6 cellular contexts compared by ENCODE assay signal in the genomic region with DNA sequence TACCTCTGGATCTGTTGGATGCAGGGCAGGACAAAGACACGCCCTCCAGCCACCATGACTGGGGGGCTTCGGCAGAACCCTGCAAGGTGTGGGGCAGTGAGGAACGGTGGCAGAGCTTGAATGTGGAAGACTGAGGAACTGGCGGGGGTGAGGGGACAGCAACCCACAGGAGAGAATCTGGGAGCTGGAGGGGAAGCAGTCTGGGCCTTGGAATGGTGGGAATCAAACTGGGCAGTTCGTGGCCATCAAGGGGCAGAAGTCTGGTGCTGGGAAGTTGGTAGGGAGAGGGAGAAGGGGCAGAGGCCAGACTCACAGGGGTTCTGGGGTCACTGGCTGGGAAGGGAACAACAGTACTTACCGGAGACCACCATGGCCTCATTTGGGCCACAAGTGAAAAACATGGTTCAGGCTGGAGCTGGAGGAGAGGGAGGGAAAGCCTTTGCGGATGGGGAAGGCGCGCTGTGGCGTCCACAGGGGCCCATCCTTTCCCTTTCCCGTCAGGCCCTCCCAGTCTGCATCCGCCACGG. TPM values are rescaled to one million over a fixed set of nuclear protein-coding genes. Genes with fewer than 3 reads are reported as not detected.
DNase-seq lines count a peak whose midpoint lies in the region; ATAC-seq and TF ChIP-seq lines count a peak whose summit lies in the region.

No MANE protein-coding gene starts in this region.

- H3K9me3 ChIP-seq in SK-N-SH: no peaks in the 10 kb centered on the region
- H3K9me3 ChIP-seq in iPS-15b (ENCODE audit: control insufficient read depth, insufficient read depth, low read length): no peaks in the 10 kb centered on the region

- no peaks in the 10 kb centered on the region for H4K20me1 ChIP-seq in SK-N-SH (ENCODE audit: insufficient read depth)

- intact Hi-C loops in CD14-positive monocyte (cut with micrococcal nuclease): loop anchor here (2.0 to 10.0 kb wide), 7 partner anchors 35 to 343 kb away; a partner anchor contains a TSS

- peaks cover 17% of the 10 kb centered on the region for H3F3A ChIP-seq in SK-N-SH (replicated peaks; ENCODE audit: insufficient read depth)

- H2AFZ ChIP-seq in SK-N-SH (ENCODE audit: low read depth): no peak overlapping the region

- peaks cover 36 to 38% of the 10 kb centered on the region in 2 donors for H3K36me3 Mint-ChIP-seq in CD14-positive monocyte

- no peak for TF ChIP-seq RAD21 in SK-N-SH (IDR thresholded peaks at IDR 0.05; ENCODE audit: low read length)

- H3K4me1 Mint-ChIP-seq in CD14-positive monocyte: peaks cover 52% of the 10 kb centered on the region

- H3K9ac ChIP-seq in SK-N-SH (peak overlapping the region; percentile 87), iPS-15b (ENCODE audit: low read depth, low read length) (peak overlapping the region; percentile 83)

- H3K4me1 ChIP-seq in SK-N-SH (ENCODE audit: control insufficient read depth in 1 of 2, insufficient read depth in 2 of 2, low read depth in 1 of 2, low read length in 1 of 2) (peaks cover 21 to 26% of the 10 kb centered on the region in 2 experiments), iPS-15b (ENCODE audit: control insufficient read depth, insufficient read depth, low read length) (no peaks in the 10 kb centered on the region)

- peak overlapping the region; percentile 85 for H3K4me2 ChIP-seq in SK-N-SH

- H3K27me3 Mint-ChIP-seq in CD14-positive monocyte (ENCODE audit: low read depth in 3 of 3): peaks cover 3 to 5% (median 5%) of the 10 kb centered on the region in 3 donors

- no peak for ATAC-seq in HG02870 (IDR thresholded peaks at IDR 0.05; ENCODE audit: unreplicated experiment)

- peaks cover 67% of the 10 kb centered on the region for H3K79me2 ChIP-seq in SK-N-SH (ENCODE audit: insufficient read depth)

- CTCF ChIA-PET in SK-N-SH (lab: Yijun Ruan, JAX): interaction anchor here (0.9 to 42.4 kb wide), 8 partner anchors 11 to 338 kb away, joined by 3 to 838 read pairs (median 3); a partner anchor contains a TSS

- peaks cover 28 to 38% of the 10 kb centered on the region in 2 experiments for H3K36me3 ChIP-seq in SK-N-SH (replicated peaks in 1 of 2; ENCODE audit: control insufficient read depth in 1 of 2, insufficient read depth in 2 of 2, low read length in 1 of 2)
- peaks cover 19% of the 10 kb centered on the region for H3K36me3 ChIP-seq in iPS-15b (ENCODE audit: control insufficient read depth, insufficient read depth, low read length)

- DNase-seq in CD14-positive monocyte (ENCODE audit: low spot score): no peak
- DNase-seq in SK-N-SH: no peak
- no peak for DNase-seq in kidney tubule cell (ENCODE audit: low spot score)
- no peak for DNase-seq in AML-193 (lab: John Stamatoyannopoulos, UW)

- H3K9me3 Mint-ChIP-seq in CD14-positive monocyte: peaks cover 0 to 3% (median 0%) of the 10 kb centered on the region in 7 donors

- H3K4me3 Mint-ChIP-seq in CD14-positive monocyte: peak overlapping the region; percentile 92 to 99

- POLR2A ChIA-PET in SK-N-SH (lab: Yijun Ruan, JAX): interaction anchor here (0.7 kb wide), 1 partner anchor 21 kb away, joined by 3 read pairs; no protein-coding TSS in a partner anchor

- peak overlapping the region; percentile 84 to 95 for H3K27ac ChIP-seq in SK-N-SH (ENCODE audit: low read depth in 2 of 2, low read length in 1 of 2)

- H3K9me2 ChIP-seq in SK-N-SH: no peaks in the 10 kb centered on the region

- H3K4me3 ChIP-seq in SK-N-SH (ENCODE audit: low read depth in 2 of 2, low read length in 1 of 2) (peak overlapping the region; percentile 75 to 76), iPS-15b (ENCODE audit: low read depth, low read length) (peak overlapping the region; percentile 94)

- TF ChIP-seq CTCF in CD14-positive monocyte (IDR thresholded peaks at IDR 0.05) (no peak), SK-N-SH (IDR thresholded peaks at IDR 0.05) (no peak)

- WGBS in SK-N-SH (ENCODE audit: low lambda C conversion rate): 2% methylated on average over 13 of the region's 13 CpGs

- H3K27ac Mint-ChIP-seq in CD14-positive monocyte: peak overlapping the region; percentile 51 to 99 (median 79)

- H3K27me3 ChIP-seq in SK-N-SH (ENCODE audit: insufficient read depth) (no peaks in the 10 kb centered on the region), iPS-15b (ENCODE audit: control insufficient read depth, insufficient read depth, low read length) (peaks cover 7% of the 10 kb centered on the region)

- TF ChIP-seq EP300 in SK-N-SH (IDR thresholded peaks at IDR 0.05; ENCODE audit: borderline replicate concordance in 1 of 2, low read depth in 1 of 2, low read length in 1 of 2): no peak

TF ChIP-seq in SK-N-SH, 30 proteins besides CTCF, POLR2A, EP300 and RAD21:
- no peak; the same call in 1 of the 2 replicates for TF ChIP-seq TAF1 (IDR thresholded peaks at IDR 0.05; ENCODE audit: borderline replicate concordance, low read depth, low read length)
- TF ChIP-seq SMC3 (IDR thresholded peaks at IDR 0.05; ENCODE audit: low read depth, low read length): no peak
- TF ChIP-seq TEAD4 (IDR thresholded peaks at IDR 0.05; ENCODE audit: borderline replicate concordance, insufficient read depth): no peak

RNA-seq across cellular contexts. Expression of a gene that starts 0.6 kb away (rescaled TPM):
- polyA plus RNA-seq in CD14-positive monocyte (100 to 1,000 TPM; 124 to 153 TPM), SK-N-SH (2012; rRNA removed) (457 and 462 TPM in 2 replicates)
- 377 and 388 TPM in 2 replicates for polyA plus RNA-seq in SK-N-SH (2012; cell fraction: cytosol; rRNA removed)
- 492 and 506 TPM in 2 replicates for polyA plus RNA-seq in SK-N-SH (2012; cell fraction: nucleus; rRNA removed)

RNA-seq across cellular contexts. Expression of a gene that starts 2.5 kb away (rescaled TPM):
- polyA plus RNA-seq in CD14-positive monocyte: 10 to 100 TPM; 30.6 to 53.2 TPM
- polyA plus RNA-seq in SK-N-SH (2012; rRNA removed): 12.9 and 14.0 TPM in 2 replicates
- 12.4 and 16.7 TPM in 2 replicates for polyA plus RNA-seq in SK-N-SH (2012; cell fraction: cytosol; rRNA removed)
- 27.7 and 30.1 TPM in 2 replicates for polyA plus RNA-seq in SK-N-SH (2012; cell fraction: nucleus; rRNA removed)

RNA-seq across cellular contexts. Expression of a gene that starts 21.7 kb away (rescaled TPM):
- polyA plus RNA-seq in CD14-positive monocyte: 10 to 100 TPM; 48.4 to 57.0 TPM
- polyA plus RNA-seq in SK-N-SH (2012; rRNA removed): 1,037 and 1,093 TPM in 2 replicates
- 629 and 839 TPM in 2 replicates for polyA plus RNA-seq in SK-N-SH (2012; cell fraction: cytosol; rRNA removed)
- 576 and 657 TPM in 2 replicates for polyA plus RNA-seq in SK-N-SH (2012; cell fraction: nucleus; rRNA removed)

RNA-seq across cellular contexts. Expression of a gene that starts 24.8 kb away (rescaled TPM):
- polyA plus RNA-seq in CD14-positive monocyte (under 1 TPM; 0.27 to 0.34 TPM), SK-N-SH (2012; rRNA removed) (5.9 and 10.4 TPM in 2 replicates)
- 4.0 and 5.9 TPM in 2 replicates for polyA plus RNA-seq in SK-N-SH (2012; cell fraction: cytosol; rRNA removed)
- polyA plus RNA-seq in SK-N-SH (2012; cell fraction: nucleus; rRNA removed): 31.1 and 38.0 TPM in 2 replicates

RNA-seq across cellular contexts. Expression of a gene that starts 51.1 kb away (rescaled TPM):
- 10 to 100 TPM; 25.9 to 35.0 TPM for polyA plus RNA-seq in CD14-positive monocyte
- polyA plus RNA-seq in SK-N-SH (2012; rRNA removed): 19.7 and 26.8 TPM in 2 replicates
- polyA plus RNA-seq in SK-N-SH (2012; cell fraction: cytosol; rRNA removed): 11.9 and 19.3 TPM in 2 replicates
- polyA plus RNA-seq in SK-N-SH (2012; cell fraction: nucleus; rRNA removed): 15.7 and 18.5 TPM in 2 replicates

Comparison
In these comparisons a context has a peak if more than half of its experiments do, and no peak if none do; other contexts are left out.
1. RNA of a gene that starts 21.7 kb away (polyA plus RNA-seq): 576 to 1,093 TPM in SK-N-SH; 48.4 to 57.0 TPM in CD14-positive monocyte; every median in the first group is over 4 times any median in the second.